In genomic region chr11:396948-397548, GRCh38 we compare ENCODE assay signal across 8 cellular contexts. TPM values are rescaled to one million over a fixed set of nuclear protein-coding genes. Genes with fewer than 3 reads are reported as not detected.
DNase-seq lines count a peak whose midpoint lies in the region; ATAC-seq and TF ChIP-seq lines count a peak whose summit lies in the region.

No MANE protein-coding gene starts in this region.

- no peak overlapping the region for H3K27ac ChIP-seq in OCI-LY1 (ENCODE audit: low read depth, low read length, poor library complexity, severe bottlenecking)

- H3K36me3 ChIP-seq in OCI-LY1 (ENCODE audit: insufficient read depth, low read length): no peaks in the 10 kb centered on the region

- no peak overlapping the region; the same call in 1 of the 2 replicates for H3K9ac ChIP-seq in OCI-LY1 (ENCODE audit: low read length)

- no peaks in the 10 kb centered on the region for H4K20me1 ChIP-seq in OCI-LY1 (ENCODE audit: insufficient read depth, low read length)

- peak overlapping the region; percentile 59; the same call in 1 of the 2 replicates for H3K4me2 ChIP-seq in OCI-LY1 (ENCODE audit: low read length)

- no peaks in the 10 kb centered on the region for H3F3A ChIP-seq in OCI-LY1 (ENCODE audit: insufficient read depth, low read length)

- peaks cover 5% of the 10 kb centered on the region; the same call in 1 of the 2 replicates for H3K27me3 ChIP-seq in OCI-LY1 (ENCODE audit: insufficient read depth, low read length)

- no peaks in the 10 kb centered on the region for H3K4me1 ChIP-seq in OCI-LY1 (ENCODE audit: insufficient read depth, low read length, severe bottlenecking)

- peaks cover 5% of the 10 kb centered on the region; the same call in 1 of the 2 replicates for H3K9me3 ChIP-seq in OCI-LY1 (ENCODE audit: low read length)

- DNase-seq in Daoy (ENCODE audit: low read depth) (peak; percentile 87), H4 (ENCODE audit: low spot score) (peak; percentile 68), cardiac fibroblast (ENCODE audit: low read depth in 2 of 2) (peak; percentile 49 to 67), mucosa of gallbladder (ENCODE audit: low spot score) (peak; percentile 62), KG1 (lab: John Stamatoyannopoulos, UW) (no peak)

- ATAC-seq in GM21737 (IDR thresholded peaks at IDR 0.05; ENCODE audit: unreplicated experiment): no peak
- no peak for ATAC-seq in GM18861 (IDR thresholded peaks at IDR 0.05; ENCODE audit: unreplicated experiment)

- H2AFZ ChIP-seq in OCI-LY1 (ENCODE audit: low read length): no peak overlapping the region

- no peaks in the 10 kb centered on the region for H3K79me2 ChIP-seq in OCI-LY1 (ENCODE audit: insufficient read depth, low read length)

- H3K9me2 ChIP-seq in OCI-LY1 (ENCODE audit: low read depth, low read length): no peaks in the 10 kb centered on the region

- H3K4me3 ChIP-seq in OCI-LY1 (ENCODE audit: low read depth, low read length, poor library complexity, severe bottlenecking): peak overlapping the region; percentile 51
- H3K4me3 ChIP-seq in cardiac fibroblast (replicated peaks in 1 of 2; ENCODE audit: low read depth in 2 of 2, low read length in 2 of 2): peak overlapping the region; percentile 17 to 21

- TF ChIP-seq CTCF in OCI-LY1 (IDR thresholded peaks at IDR 0.05; ENCODE audit: low read length): peak; percentile 44
- TF ChIP-seq CTCF in cardiac fibroblast (IDR thresholded peaks at IDR 0.05; ENCODE audit: low read depth, low read length): peak; percentile 32

RNA-seq across cellular contexts. Expression of gene PKP3, which starts 3.0 kb away (rescaled TPM):
- 7.3 and 22.9 TPM in 2 replicates for total RNA-seq in Daoy (2014; rRNA removed; shearing (Covaris generic))
- total RNA-seq in H4 (2014; rRNA removed; shearing (Covaris generic)): 2.4 and 3.0 TPM in 2 replicates
- 70.8 TPM for total RNA-seq in mucosa of gallbladder

RNA-seq across cellular contexts. Expression of gene SIGIRR, which starts 17.8 kb away (rescaled TPM):
- total RNA-seq in Daoy (2014; rRNA removed; shearing (Covaris generic)): 10.5 and 25.8 TPM in 2 replicates
- 1.9 TPM in 1 of 2 replicates, not detected in the other for total RNA-seq in H4 (2014; rRNA removed; shearing (Covaris generic))
- 152 TPM for total RNA-seq in mucosa of gallbladder

RNA-seq across cellular contexts. Expression of gene B4GALNT4, which starts 27.7 kb away (rescaled TPM):
- 3.0 and 4.9 TPM in 2 replicates for total RNA-seq in Daoy (2014; rRNA removed; shearing (Covaris generic))
- total RNA-seq in H4 (2014; rRNA removed; shearing (Covaris generic)): 6.5 and 11.1 TPM in 2 replicates
- 3.4 TPM for total RNA-seq in mucosa of gallbladder

RNA-seq across cellular contexts. Expression of gene ANO9, which starts 44.8 kb away (rescaled TPM):
- total RNA-seq in Daoy (2014; rRNA removed; shearing (Covaris generic)): 0.17 TPM in 1 of 2 replicates, not detected in the other
- total RNA-seq in H4 (2014; rRNA removed; shearing (Covaris generic)): not detected in 2 replicates
- total RNA-seq in mucosa of gallbladder: 49.3 TPM

RNA-seq across cellular contexts. Expression of gene PTDSS2, which starts 53.0 kb away (rescaled TPM):
- total RNA-seq in Daoy (2014; rRNA removed; shearing (Covaris generic)): 16.2 and 24.4 TPM in 2 replicates
- 15.0 and 26.7 TPM in 2 replicates for total RNA-seq in H4 (2014; rRNA removed; shearing (Covaris generic))
- 36.6 TPM for total RNA-seq in mucosa of gallbladder
